Comparison of ENCODE assay signal across 16 cellular contexts in genomic region chr11:128963744-128964340, GRCh38. TPM values are rescaled to one million over a fixed set of nuclear protein-coding genes. Genes with fewer than 3 reads are reported as not detected.
DNase-seq lines count a peak whose midpoint lies in the region; ATAC-seq and TF ChIP-seq lines count a peak whose summit lies in the region.
"Had no signal": no experiment of that assay in that cellular context is flagged by ENCODE, and none has a peak within 500 bp of the region (broad histone marks: within the 10 kb centered on the region; RNA-seq: fewer than 3 reads in every experiment).

No MANE protein-coding gene starts in this region.

- no peak overlapping the region for H3K4me2 ChIP-seq in OCI-LY7 (ENCODE audit: low read length)
- H3K4me2 ChIP-seq: smooth muscle cell had no signal

- TF ChIP-seq CTCF in glutamatergic neuron (IDR thresholded peaks at IDR 0.05; ENCODE audit: partially characterized antibody, unreplicated experiment) (no peak), OCI-LY7 (conservative IDR thresholded peaks at IDR 0.05; ENCODE audit: low read length) (no peak), omental fat pad (IDR thresholded peaks at IDR 0.05) (no peak)

- intact Hi-C loops in OCI-LY7 (cut with micrococcal nuclease; ENCODE audit: unreplicated experiment), result no loop called here

- POLR2A ChIA-PET in OCI-LY7 (lab: Charles Lee), result no interaction called here

- no peaks in the 10 kb centered on the region for H3K9me2 ChIP-seq in OCI-LY7 (ENCODE audit: insufficient read depth, low read length)

- BruUV-seq in OCI-LY7 (replicated peaks; lab: Mats Ljungman, UMichigan), result no TSS peak

- DNase-seq in DMS 273 treated with DMSO at 0.1 percent for 48 hours (lab: John Stamatoyannopoulos, UW) (peak; percentile 82), glutamatergic neuron (no peak), OCI-LY7 (ENCODE audit: low spot score) (no peak), GM19238 (ENCODE audit: insufficient read length, low spot score) (no peak), omental fat pad (ENCODE audit: low spot score) (no peak)
- DNase-seq: activated effector memory CD4-positive, alpha-beta T cell treated with anti-CD3 and anti-CD28 coated beads, Interleukin-2, amount 50 U/mL, for 16 hours; DMS153; Kasumi-1; NCI-H187; NCI-H526; transverse colon had no signal

- no peak overlapping the region for H3K27ac ChIP-seq in OCI-LY7 (ENCODE audit: low read depth, low read length, poor library complexity, severe bottlenecking)
- H3K27ac ChIP-seq: transverse colon had no signal

- CTCF ChIA-PET in OCI-LY7 (lab: Charles Lee; ENCODE audit: unreplicated experiment), result no interaction called here

- peaks cover 41% of the 10 kb centered on the region for H3K4me1 Mint-ChIP-seq in T-helper 1 cell treated with Interleukin-12 subunit alpha and Interleukin-12 subunit beta and Interleukin-4 antibody, amounts not matched to agents 30 μg/mL and 1 μg/mL, for 36 hours (ENCODE audit: low read depth)
- peaks cover 20% of the 10 kb centered on the region for H3K4me1 Mint-ChIP-seq in glutamatergic neuron (ENCODE audit: low read depth, unreplicated experiment)

- peak overlapping the region; percentile 81 for H3K27ac Mint-ChIP-seq in T-helper 1 cell treated with Interleukin-12 subunit alpha and Interleukin-12 subunit beta and Interleukin-4 antibody, amounts not matched to agents 30 μg/mL and 1 μg/mL, for 36 hours
- H3K27ac Mint-ChIP-seq in glutamatergic neuron (ENCODE audit: unreplicated experiment), result peak overlapping the region; percentile 24

- H4K20me1 ChIP-seq in OCI-LY7 (ENCODE audit: insufficient read depth, low read length), result no peaks in the 10 kb centered on the region

- H3K27me3 Mint-ChIP-seq in T-helper 1 cell treated with Interleukin-12 subunit alpha and Interleukin-12 subunit beta and Interleukin-4 antibody, amounts not matched to agents 30 μg/mL and 1 μg/mL, for 36 hours (ENCODE audit: low read depth), result peaks cover 4% of the 10 kb centered on the region
- H3K27me3 Mint-ChIP-seq in glutamatergic neuron (ENCODE audit: unreplicated experiment), result no peaks in the 10 kb centered on the region

- no peaks in the 10 kb centered on the region for H3K9me3 ChIP-seq in OCI-LY7 (ENCODE audit: low read length)
- H3K9me3 ChIP-seq: transverse colon had no signal

- no peaks in the 10 kb centered on the region for H3K79me2 ChIP-seq in OCI-LY7 (ENCODE audit: insufficient read depth, low read depth, low read length)

- H3K36me3 Mint-ChIP-seq in T-helper 1 cell treated with Interleukin-12 subunit alpha and Interleukin-12 subunit beta and Interleukin-4 antibody, amounts not matched to agents 30 μg/mL and 1 μg/mL, for 36 hours (ENCODE audit: low read depth), result peaks cover 4% of the 10 kb centered on the region
- peaks cover 4% of the 10 kb centered on the region for H3K36me3 Mint-ChIP-seq in glutamatergic neuron (ENCODE audit: unreplicated experiment)

- peak overlapping the region; percentile 49 for H3K4me3 Mint-ChIP-seq in T-helper 1 cell treated with Interleukin-12 subunit alpha and Interleukin-12 subunit beta and Interleukin-4 antibody, amounts not matched to agents 30 μg/mL and 1 μg/mL, for 36 hours
- peak overlapping the region; percentile 26 for H3K4me3 Mint-ChIP-seq in glutamatergic neuron (ENCODE audit: unreplicated experiment)

- H3K9me3 Mint-ChIP-seq in T-helper 1 cell treated with Interleukin-12 subunit alpha and Interleukin-12 subunit beta and Interleukin-4 antibody, amounts not matched to agents 30 μg/mL and 1 μg/mL, for 36 hours, result peaks cover 8% of the 10 kb centered on the region
- no peaks in the 10 kb centered on the region for H3K9me3 Mint-ChIP-seq in glutamatergic neuron (ENCODE audit: unreplicated experiment)

- H3K4me3 ChIP-seq in OCI-LY7 (ENCODE audit: low read depth, low read length, poor library complexity, severe bottlenecking), result no peak overlapping the region
- H3K4me3 ChIP-seq: smooth muscle cell, transverse colon had no signal

- no peaks in the 10 kb centered on the region for H3K4me1 ChIP-seq in OCI-LY7 (ENCODE audit: insufficient read depth, low read length, poor library complexity, severe bottlenecking)
- H3K4me1 ChIP-seq: transverse colon had no signal

- no peaks in the 10 kb centered on the region for H3K36me3 ChIP-seq in OCI-LY7 (ENCODE audit: insufficient read depth, low read length)

- ATAC-seq in GM18907 (IDR thresholded peaks at IDR 0.05; ENCODE audit: unreplicated experiment) (peak; percentile 44), GM21576 (IDR thresholded peaks at IDR 0.05; ENCODE audit: unreplicated experiment) (no peak), omental fat pad (ENCODE audit: low FRiP score) (no peak)

- H2AFZ ChIP-seq in OCI-LY7 (ENCODE audit: low read length), result no peak overlapping the region

RNA-seq across cellular contexts. Expression of gene TP53AIP1, which starts 21.2 kb away (rescaled TPM):
- 0.34 TPM for total RNA-seq in glutamatergic neuron (ENCODE audit: unreplicated experiment)
- not detected in 2 replicates for total RNA-seq in OCI-LY7 (2014; rRNA removed; shearing (Covaris generic))
- total RNA-seq in OCI-LY7 (2022), result not detected in 2 replicates
- total RNA-seq in omental fat pad, result under 1 TPM in 2 of 4 donors, not detected in 2; 0.24 to 0.37 TPM
- total RNA-seq: posterior vena cava had no signal
